1 cellular context compared by ENCODE assay signal in genomic region chr3:113150253-113150652, GRCh38.
TF ChIP-seq lines count a peak whose summit lies in the region.

No MANE protein-coding gene starts in this region.

TF ChIP-seq in HEK293, 187 proteins besides CTCF, POLR2A, EP300 and RAD21 (continued from another document):
- TF ChIP-seq PRDM6 (tag by site-specific recombination; IDR thresholded peaks at IDR 0.05) (no peak), KLF1 (tag by site-specific recombination; IDR thresholded peaks at IDR 0.05) (no peak), ZBTB11 (tag by site-specific recombination; conservative IDR thresholded peaks at IDR 0.05; ENCODE audit: low read depth) (no peak), ZIC2 (tag by site-specific recombination; IDR thresholded peaks at IDR 0.05) (no peak), ZNF747 (tag by site-specific recombination; IDR thresholded peaks at IDR 0.05) (no peak), HOXD13 (CRISPR knock-in tag; IDR thresholded peaks at IDR 0.05; ENCODE audit: borderline replicate concordance) (no peak), BCL6B (tag by site-specific recombination; IDR thresholded peaks at IDR 0.05) (no peak), EGR2 (tag by site-specific recombination; IDR thresholded peaks at IDR 0.05; ENCODE audit: low read depth) (no peak), ZNF670 (tag by site-specific recombination; IDR thresholded peaks at IDR 0.05; ENCODE audit: low read depth) (no peak)
